In genomic region chr7:44068054-44068453, GRCh38 we compare ENCODE assay signal across 1 cellular context.
TF ChIP-seq lines count a peak whose summit lies in the region.

No MANE protein-coding gene starts in this region.

TF ChIP-seq in H1, 55 proteins besides CTCF, POLR2A, EP300 and RAD21:
- no peak for TF ChIP-seq SP2 (IDR thresholded peaks at IDR 0.05; ENCODE audit: low read length)
- TF ChIP-seq HDAC2 (IDR thresholded peaks at IDR 0.05; ENCODE audit: borderline replicate concordance in 1 of 2, low read depth in 2 of 2, low read length in 2 of 2) = no peak
- TF ChIP-seq TAF1 (IDR thresholded peaks at IDR 0.05; ENCODE audit: low read depth, low read length) = no peak
